ENCODE assay signal across 10 cellular contexts in genomic region chr21:46287541-46287940, GRCh38. TPM values are rescaled to one million over a fixed set of nuclear protein-coding genes. Genes with fewer than 3 reads are reported as not detected.
DNase-seq lines count a peak whose midpoint lies in the region; ATAC-seq and TF ChIP-seq lines count a peak whose summit lies in the region.
"Had no signal": no experiment of that assay in that cellular context is flagged by ENCODE, and none has a peak within 500 bp of the region (broad histone marks: within the 10 kb centered on the region; RNA-seq: fewer than 3 reads in every experiment).

No MANE protein-coding gene starts in this region.

- POLR2A ChIA-PET in PC-9 (lab: Charles Lee; ENCODE audit: unreplicated experiment) = no interaction called here

- DNase-seq in GM23248 = no peak
- DNase-seq in PC-9 = no peak
- no peak for DNase-seq in fibroblast of lung (ENCODE audit: low read depth in 2 of 2)
- no peak for DNase-seq in psoas muscle
- no peak for DNase-seq in tibial nerve (ENCODE audit: low spot score in 2 of 2)
- DNase-seq in GF-D8 (lab: John Stamatoyannopoulos, UW) = no peak
- DNase-seq: head of caudate nucleus; NCI-H1417 treated with DMSO at 0.1 percent for 48 hours; stimulated activated naive B cell treated with anti-CD40 and anti-IgM and Interleukin-4, amounts not matched to agents 10 μg/mL and 1 μg/mL and 100 μg/mL, for 72 hours had no signal

- in situ Hi-C loops in GM23248 (cut with MboI) = no loop called here

- H3K9me3 ChIP-seq in GM23248 (ENCODE audit: low read depth) (no peaks in the 10 kb centered on the region), PC-9 (ENCODE audit: insufficient read depth, low read depth) (no peaks in the 10 kb centered on the region), fibroblast of lung (ENCODE audit: control insufficient read depth, insufficient read depth, low read depth, low read length) (no peaks in the 10 kb centered on the region), psoas muscle (no peaks in the 10 kb centered on the region), tibial nerve (no peaks in the 10 kb centered on the region)

- TF ChIP-seq POLR2A in tibial nerve (IDR thresholded peaks at IDR 0.05) = no peak

- 95 to 98% methylated on average over 10 of the region's 10 CpGs for WGBS in GM23248 (ENCODE audit: low coverage in 1 of 2, low lambda C conversion rate in 2 of 2, missing lambda C conversion rate in 2 of 2), 2 experiments
- 85 to 93% (median 88%) methylated on average over 10 of the region's 10 CpGs for WGBS in psoas muscle, 3 donors
- 86 to 93% methylated on average over 10 of the region's 10 CpGs for WGBS in tibial nerve, 2 donors

- CTCF ChIA-PET in PC-9 (lab: Charles Lee) = interaction anchor here (0.6 kb wide), 1 partner anchor 13 kb away, joined by 5 read pairs; no protein-coding TSS in a partner anchor

- BruUV-seq in PC-9 (replicated peaks; lab: Mats Ljungman, UMichigan) = no TSS peak

- H2AFZ ChIP-seq in GM23248 (peak overlapping the region; percentile 96), PC-9 (no peak overlapping the region), fibroblast of lung (ENCODE audit: low read length) (no peak overlapping the region)

- peaks cover 25% of the 10 kb centered on the region for H3F3A ChIP-seq in GM23248 (ENCODE audit: insufficient read depth)
- H3F3A ChIP-seq in PC-9 (ENCODE audit: insufficient read depth, low read depth) = peaks cover 17% of the 10 kb centered on the region; the same call in 1 of the 2 replicates

- H3K9me2 ChIP-seq in GM23248 (ENCODE audit: insufficient read depth) = no peaks in the 10 kb centered on the region
- no peaks in the 10 kb centered on the region for H3K9me2 ChIP-seq in PC-9 (ENCODE audit: insufficient read depth)

- H3K27ac ChIP-seq in GM23248 (peak overlapping the region; percentile 76), PC-9 (no peak overlapping the region), fibroblast of lung (ENCODE audit: insufficient read depth, low read length) (no peak overlapping the region), psoas muscle (no peak overlapping the region), tibial nerve (no peak overlapping the region)

- TF ChIP-seq CTCF in PC-9 (conservative IDR thresholded peaks at IDR 0.05) (no peak), fibroblast of lung (conservative IDR thresholded peaks at IDR 0.05 in 1 of 2, IDR thresholded peaks at IDR 0.05 in 1 of 2; ENCODE audit: low read depth in 1 of 2, low read length in 2 of 2) (no peak), psoas muscle (IDR thresholded peaks at IDR 0.05) (no peak), tibial nerve (IDR thresholded peaks at IDR 0.05) (no peak)

- peak overlapping the region; percentile 90 for H3K4me3 ChIP-seq in GM23248
- peak overlapping the region; percentile 69; the same call in 1 of the 2 replicates for H3K4me3 ChIP-seq in PC-9
- peak overlapping the region in 3 of 4 experiments; percentile 63 to 99 (median 91) for H3K4me3 ChIP-seq in fibroblast of lung (replicated peaks in 1 of 4; ENCODE audit: control extremely low read depth in 1 of 4, insufficient read depth in 1 of 4, low read depth in 3 of 4, low read length in 4 of 4)
- H3K4me3 ChIP-seq in psoas muscle = peak overlapping the region; percentile 93
- no peak overlapping the region for H3K4me3 ChIP-seq in tibial nerve

- peak overlapping the region; percentile 95 for H3K4me2 ChIP-seq in GM23248 (ENCODE audit: unreplicated experiment)
- peak overlapping the region; percentile 94 for H3K4me2 ChIP-seq in PC-9
- H3K4me2 ChIP-seq in fibroblast of lung (ENCODE audit: extremely low read depth, insufficient read depth, low read length) = peak overlapping the region; percentile 69

- H3K9ac ChIP-seq in GM23248 (peak overlapping the region; percentile 88), fibroblast of lung (ENCODE audit: insufficient read depth, low read length) (no peak overlapping the region)

- H3K79me2 ChIP-seq in GM23248 (ENCODE audit: insufficient read depth) (peaks cover 72% of the 10 kb centered on the region), PC-9 (ENCODE audit: low read depth) (peaks cover 30% of the 10 kb centered on the region), fibroblast of lung (ENCODE audit: control insufficient read depth, insufficient read depth, low read length) (peaks cover 29% of the 10 kb centered on the region)

- no peaks in the 10 kb centered on the region for H3K27me3 ChIP-seq in GM23248 (replicated peaks; ENCODE audit: insufficient read depth)
- no peaks in the 10 kb centered on the region for H3K27me3 ChIP-seq in PC-9 (ENCODE audit: insufficient read depth, low read depth)
- H3K27me3 ChIP-seq in fibroblast of lung (ENCODE audit: control insufficient read depth, insufficient read depth, low read length) = no peaks in the 10 kb centered on the region
- no peaks in the 10 kb centered on the region for H3K27me3 ChIP-seq in psoas muscle (ENCODE audit: insufficient read depth in 3 of 3, low read length in 2 of 3)
- H3K27me3 ChIP-seq in tibial nerve = no peaks in the 10 kb centered on the region

- intact Hi-C loops in PC-9 (cut with micrococcal nuclease; ENCODE audit: unreplicated experiment) (loop anchor here (10.0 kb wide), 1 partner anchor 143 kb away; no protein-coding TSS in a partner anchor), psoas muscle (cut with DNase I) (loop anchor here (1.0 to 10.0 kb wide), 3 partner anchors 38 to 143 kb away; no protein-coding TSS in a partner anchor)

- peaks cover 5% of the 10 kb centered on the region; the same call in 1 of the 2 replicates for H3K36me3 ChIP-seq in GM23248 (ENCODE audit: low read depth)
- H3K36me3 ChIP-seq in PC-9 (ENCODE audit: low read depth) = no peaks in the 10 kb centered on the region; the same call in 1 of the 2 replicates
- peaks cover 5% of the 10 kb centered on the region for H3K36me3 ChIP-seq in fibroblast of lung (ENCODE audit: control insufficient read depth, insufficient read depth, low read length)
- H3K36me3 ChIP-seq in psoas muscle (ENCODE audit: insufficient read depth in 1 of 2, low read depth in 1 of 2) = peaks cover 3 to 57% of the 10 kb centered on the region in 2 donors
- peaks cover 0 to 33% (median 0%) of the 10 kb centered on the region in 3 donors for H3K36me3 ChIP-seq in tibial nerve

- TF ChIP-seq EP300 in tibial nerve (IDR thresholded peaks at IDR 0.05) = no peak

- no peaks in the 10 kb centered on the region for H4K20me1 ChIP-seq in GM23248 (ENCODE audit: insufficient read depth)
- H4K20me1 ChIP-seq in PC-9 (ENCODE audit: insufficient read depth) = peaks cover 8% of the 10 kb centered on the region; the same call in 1 of the 2 replicates
- no peaks in the 10 kb centered on the region for H4K20me1 ChIP-seq in fibroblast of lung (ENCODE audit: control insufficient read depth, extremely low read depth, insufficient read depth, low read length)

- H3K4me1 ChIP-seq in GM23248 (ENCODE audit: insufficient read depth) (peaks cover 29% of the 10 kb centered on the region), PC-9 (replicated peaks; ENCODE audit: insufficient read depth) (peaks cover 29% of the 10 kb centered on the region), fibroblast of lung (ENCODE audit: control insufficient read depth, extremely low read depth, insufficient read depth, low read length) (peaks cover 5% of the 10 kb centered on the region), psoas muscle (peaks cover 37% of the 10 kb centered on the region), tibial nerve (peaks cover 0 to 39% (median 34%) of the 10 kb centered on the region in 4 donors)

- ATAC-seq in psoas muscle (no peak), HG02852 (IDR thresholded peaks at IDR 0.05; ENCODE audit: unreplicated experiment) (no peak)
- ATAC-seq: stimulated activated naive B cell treated with anti-CD40 and anti-IgM and Interleukin-4, amounts not matched to agents 10 μg/mL and 1 μg/mL and 100 μg/mL, for 72 hours had no signal

RNA-seq across cellular contexts. Expression of gene YBEY, which starts 1.4 kb away (rescaled TPM):
- total RNA-seq in GM23248 (2014; rRNA removed; shearing (Covaris generic)) = 16.4 and 21.2 TPM in 2 replicates
- polyA plus RNA-seq in GM23248 (2016; fragmentation: Nextera tagmentation; extraction: Ambion mirVana) = 17.5 and 19.1 TPM in 2 replicates
- 13.8 and 17.3 TPM in 2 replicates for total RNA-seq in PC-9 (2021)
- total RNA-seq in fibroblast of lung = 15.9 and 23.6 TPM in 2 replicates
- 18.6 and 22.5 TPM in 2 replicates for polyA plus RNA-seq in fibroblast of lung
- polyA plus RNA-seq in fibroblast of lung (2012) = 16.1 and 16.9 TPM in 2 replicates
- 9.3 TPM in 1 of 2 replicates, not detected in the other for polyA minus RNA-seq in fibroblast of lung (ENCODE audit: low replicate concordance)
- 10 to 100 TPM in 1 of 4 donors, 1 to 10 TPM in 3; 4.7 to 11.0 (median 7.1) TPM for total RNA-seq in psoas muscle
- polyA plus RNA-seq in psoas muscle = 10 to 100 TPM; 12.2 to 18.2 (median 14.8) TPM
- 10 to 100 TPM in 3 of 4 donors, 1 to 10 TPM in 1; 6.7 to 20.1 (median 15.5) TPM for total RNA-seq in tibial nerve

RNA-seq across cellular contexts. Expression of gene MCM3AP, which starts 2.1 kb away (rescaled TPM):
- total RNA-seq in GM23248 (2014; rRNA removed; shearing (Covaris generic)) = 56.1 and 64.1 TPM in 2 replicates
- 30.9 and 32.7 TPM in 2 replicates for polyA plus RNA-seq in GM23248 (2016; fragmentation: Nextera tagmentation; extraction: Ambion mirVana)
- total RNA-seq in PC-9 (2021) = 57.8 and 69.6 TPM in 2 replicates
- 64.6 and 71.9 TPM in 2 replicates for total RNA-seq in fibroblast of lung
- polyA plus RNA-seq in fibroblast of lung = 40.4 and 52.4 TPM in 2 replicates
- 42.3 and 46.0 TPM in 2 replicates for polyA plus RNA-seq in fibroblast of lung (2012)
- polyA minus RNA-seq in fibroblast of lung (ENCODE audit: low replicate concordance) = 60.8 and 91.0 TPM in 2 replicates
- total RNA-seq in psoas muscle = 100 to 1,000 TPM in 1 of 4 donors, 10 to 100 TPM in 3; 70.4 to 102 (median 89.7) TPM
- polyA plus RNA-seq in psoas muscle = 100 to 1,000 TPM in 1 of 3 donors, 10 to 100 TPM in 2; 44.0 to 104 (median 49.6) TPM
- 100 to 1,000 TPM; 112 to 180 (median 146) TPM for total RNA-seq in tibial nerve

RNA-seq across cellular contexts. Expression of gene C21orf58, which starts 36.1 kb away (rescaled TPM):
- total RNA-seq in GM23248 (2014; rRNA removed; shearing (Covaris generic)) = 4.2 and 7.0 TPM in 2 replicates
- polyA plus RNA-seq in GM23248 (2016; fragmentation: Nextera tagmentation; extraction: Ambion mirVana) (3.2 and 3.7 TPM in 2 replicates), fibroblast of lung (1.4 and 2.3 TPM in 2 replicates), psoas muscle (1 to 10 TPM in 1 of 3 donors, under 1 TPM in 2; 0.38 to 2.3 (median 0.47) TPM)
- total RNA-seq in PC-9 (2021) (28.9 and 30.7 TPM in 2 replicates), fibroblast of lung (1.3 and 2.5 TPM in 2 replicates), psoas muscle (1 to 10 TPM in 3 of 4 donors, under 1 TPM in 1; 0.49 to 3.0 (median 1.1) TPM), tibial nerve (10 to 100 TPM in 1 of 4 donors, 1 to 10 TPM in 3; 2.2 to 11.1 (median 3.0) TPM)
- 0.73 and 2.5 TPM in 2 replicates for polyA plus RNA-seq in fibroblast of lung (2012)
- 3.1 and 4.3 TPM in 2 replicates for polyA minus RNA-seq in fibroblast of lung (ENCODE audit: low replicate concordance)

RNA-seq across cellular contexts. Expression of gene PCNT, which starts 36.4 kb away (rescaled TPM):
- total RNA-seq in GM23248 (2014; rRNA removed; shearing (Covaris generic)) = 14.9 and 26.7 TPM in 2 replicates
- polyA plus RNA-seq in GM23248 (2016; fragmentation: Nextera tagmentation; extraction: Ambion mirVana) (21.8 and 23.8 TPM in 2 replicates), fibroblast of lung (7.4 and 11.1 TPM in 2 replicates), psoas muscle (100 to 1,000 TPM; 118 to 294 (median 248) TPM)
- total RNA-seq in PC-9 (2021) (33.4 and 33.6 TPM in 2 replicates), fibroblast of lung (15.7 and 26.1 TPM in 2 replicates), psoas muscle (100 to 1,000 TPM in 3 of 4 donors, 10 to 100 TPM in 1; 99.4 to 642 (median 295) TPM), tibial nerve (10 to 100 TPM; 42.8 to 58.6 (median 45.9) TPM)
- polyA plus RNA-seq in fibroblast of lung (2012) = 9.9 and 12.6 TPM in 2 replicates
- 33.4 and 56.0 TPM in 2 replicates for polyA minus RNA-seq in fibroblast of lung (ENCODE audit: low replicate concordance)

RNA-seq across cellular contexts. Expression of gene LSS, which starts 59.0 kb away (rescaled TPM):
- 41.1 and 45.7 TPM in 2 replicates for total RNA-seq in GM23248 (2014; rRNA removed; shearing (Covaris generic))
- 26.8 and 28.0 TPM in 2 replicates for polyA plus RNA-seq in GM23248 (2016; fragmentation: Nextera tagmentation; extraction: Ambion mirVana)
- total RNA-seq in PC-9 (2021) = 69.0 and 92.3 TPM in 2 replicates
- 106 and 252 TPM in 2 replicates for total RNA-seq in fibroblast of lung
- 90.0 and 97.6 TPM in 2 replicates for polyA plus RNA-seq in fibroblast of lung
- 137 and 141 TPM in 2 replicates for polyA plus RNA-seq in fibroblast of lung (2012)
- 371 and 392 TPM in 2 replicates for polyA minus RNA-seq in fibroblast of lung (ENCODE audit: low replicate concordance)
- 10 to 100 TPM; 24.8 to 31.5 (median 30.4) TPM for total RNA-seq in psoas muscle
- polyA plus RNA-seq in psoas muscle = 10 to 100 TPM; 10.7 to 19.3 (median 14.4) TPM
- 100 to 1,000 TPM in 1 of 4 donors, 10 to 100 TPM in 3; 69.3 to 132 (median 80.6) TPM for total RNA-seq in tibial nerve

Comparison
In these comparisons a context has a peak if more than half of its experiments do, and no peak if none do; other contexts are left out.
1. H3K4me3 ChIP-seq: peak in GM23248 (single experiment), PC-9 (single experiment), fibroblast of lung (3 of 4) and psoas muscle (single experiment); none in tibial nerve (0 of 4).
2. Peak in every context shown above with its lines, with median percentiles within 50 percentile points of each other: H3K4me2 ChIP-seq.